15 cellular contexts compared by ENCODE assay signal in the genomic region with DNA sequence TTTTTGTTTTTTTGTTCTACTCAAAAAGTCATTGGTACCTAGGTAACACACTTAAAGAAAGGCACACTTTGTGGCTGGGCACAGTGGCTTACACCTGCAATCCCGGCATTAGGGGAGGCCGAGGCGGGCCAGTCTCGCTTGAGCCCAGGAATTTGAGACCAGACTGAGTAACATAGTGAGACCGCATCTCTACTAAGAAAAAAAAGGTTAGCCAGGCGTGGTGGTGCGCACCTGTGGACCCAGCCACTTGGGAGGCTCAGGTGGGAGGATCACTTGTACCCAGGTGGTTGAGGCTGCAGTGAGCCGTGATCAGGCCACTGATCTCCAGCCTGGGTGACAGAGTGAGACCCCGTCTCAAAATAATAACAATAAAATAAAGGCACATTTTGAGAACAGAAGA.
A peak's percentile ranks its signal among the peaks of the same experiment; 100 is the strongest.
DNase-seq lines count a peak whose midpoint lies in the region; ATAC-seq, FAIRE-seq and TF ChIP-seq lines count a peak whose summit lies in the region.
"Had no signal": no experiment of that assay in that cellular context is flagged by ENCODE, and none has a peak within 500 bp of the region (broad histone marks: within the 10 kb centered on the region; RNA-seq: fewer than 3 reads in every experiment).

No MANE protein-coding gene starts in this region.

- no peak for ATAC-seq in RWPE2 (ENCODE audit: low read depth)
- no peak for ATAC-seq in lower lobe of right lung
- ATAC-seq in upper lobe of right lung, result no peak
- ATAC-seq: GM23338 had no signal

- TF ChIP-seq CTCF in RWPE2 (IDR thresholded peaks at IDR 0.05; ENCODE audit: poor library complexity, severe bottlenecking) (no peak), lower lobe of right lung (IDR thresholded peaks at IDR 0.05) (no peak), upper lobe of right lung (IDR thresholded peaks at IDR 0.05) (no peak)

- intact Hi-C loops in lower lobe of right lung (cut with DNase I) (no loop called here), upper lobe of right lung (cut with DNase I) (no loop called here)

- no peaks in the 10 kb centered on the region for H3K4me1 ChIP-seq in RWPE2 (ENCODE audit: insufficient read depth, poor library complexity, severe bottlenecking)
- no peaks in the 10 kb centered on the region for H3K4me1 ChIP-seq in lower lobe of right lung
- no peaks in the 10 kb centered on the region for H3K4me1 ChIP-seq in upper lobe of right lung

- DNase-seq in activated naive CD4-positive, alpha-beta T cell treated with anti-CD3 and anti-CD28 coated beads, Interleukin-2, amount 50 U/mL, for 16 hours, result peak; percentile 1
- no peak for DNase-seq in activated naive CD4-positive, alpha-beta T cell treated with Interleukin-2 at 50 U/mL for 16 hours
- peak; percentile 61 for DNase-seq in RWPE2 (ENCODE audit: low spot score)
- DNase-seq in lower lobe of right lung, result peak; percentile 24
- peak; percentile 48 for DNase-seq in upper lobe of right lung
- DNase-seq in HTR-8/SVneo (ENCODE audit: insufficient read length, low spot score), result no peak
- DNase-seq in NOMO-1 (lab: John Stamatoyannopoulos, UW; ENCODE audit: unreplicated experiment in 2 of 2), result no peak
- DNase-seq: 8988T; AML-193; Calu3; CD4-positive, CD25-positive, alpha-beta regulatory T cell; DMS 273 treated with DMSO at 0.1 percent for 48 hours had no signal

- no peaks in the 10 kb centered on the region for H3K36me3 ChIP-seq in RWPE2 (ENCODE audit: low read depth)
- no peaks in the 10 kb centered on the region for H3K36me3 ChIP-seq in lower lobe of right lung
- H3K36me3 ChIP-seq in upper lobe of right lung, result no peaks in the 10 kb centered on the region
- H3K36me3 ChIP-seq: BLaER1 treated with 17β-estradiol and CSF1 and Interleukin-3, amounts not matched to agents 10 nM and 100 nM had no signal

- H3K4me3 ChIP-seq in RWPE2 (ENCODE audit: severe bottlenecking), result no peak overlapping the region
- H3K4me3 ChIP-seq in lower lobe of right lung, result no peak overlapping the region
- H3K4me3 ChIP-seq in upper lobe of right lung, result no peak overlapping the region
- H3K4me3 ChIP-seq: BLaER1 treated with 17β-estradiol and CSF1 and Interleukin-3, amounts not matched to agents 10 nM and 100 nM; GM23338 had no signal

- H3K27ac ChIP-seq in RWPE2 (ENCODE audit: poor library complexity, severe bottlenecking), result no peak overlapping the region
- no peak overlapping the region for H3K27ac ChIP-seq in lower lobe of right lung
- H3K27ac ChIP-seq in upper lobe of right lung, result no peak overlapping the region
- H3K27ac ChIP-seq: BLaER1 treated with 17β-estradiol and CSF1 and Interleukin-3, amounts not matched to agents 10 nM and 100 nM had no signal

- H3K27me3 ChIP-seq in RWPE2 (ENCODE audit: insufficient read depth, poor library complexity, severe bottlenecking), result peaks cover 51% of the 10 kb centered on the region
- peaks cover 53% of the 10 kb centered on the region for H3K27me3 ChIP-seq in lower lobe of right lung (ENCODE audit: low read depth)
- peaks cover 39% of the 10 kb centered on the region for H3K27me3 ChIP-seq in upper lobe of right lung

- no peak for FAIRE-seq in HTR-8/SVneo (lab: Jason Lieb, UNC)
- FAIRE-seq: GM18507 had no signal

- H3K9me3 ChIP-seq in RWPE2 (ENCODE audit: severe bottlenecking), result peaks cover 19% of the 10 kb centered on the region
- peaks cover 18% of the 10 kb centered on the region for H3K9me3 ChIP-seq in lower lobe of right lung
- peaks cover 7% of the 10 kb centered on the region for H3K9me3 ChIP-seq in upper lobe of right lung

Comparison
In these comparisons a context has a peak if more than half of its experiments do, and no peak if none do; other contexts are left out.
1. DNase-seq: peak in activated naive CD4-positive, alpha-beta T cell treated with anti-CD3 and anti-CD28 coated beads, Interleukin-2, amount 50 U/mL, for 16 hours (single experiment), RWPE2 (single experiment), lower lobe of right lung (single experiment) and upper lobe of right lung (single experiment); none in activated naive CD4-positive, alpha-beta T cell treated with Interleukin-2 at 50 U/mL for 16 hours (single experiment), HTR-8/SVneo (single experiment) and NOMO-1 (0 of 2).